9 cellular contexts compared by ENCODE assay signal in genomic region chr2:236585966-236586365, GRCh38. TPM values are rescaled to one million over a fixed set of nuclear protein-coding genes. Genes with fewer than 3 reads are reported as not detected.
"Had no signal": no experiment of that assay in that cellular context is flagged by ENCODE, and none has a peak within 500 bp of the region (broad histone marks: within the 10 kb centered on the region; RNA-seq: fewer than 3 reads in every experiment).

No MANE protein-coding gene starts in this region.

- H3K27ac ChIP-seq: HL-60 had no signal

- H3K4me3 Mint-ChIP-seq: GM23338, HFFc6, IgD-negative memory B cell had no signal

- H3K9me3 ChIP-seq: HAP-1 had no signal

- FAIRE-seq: HepG2 had no signal

- H3K27ac Mint-ChIP-seq: GM23338, HFFc6 had no signal

- H3K36me3 ChIP-seq: HAP-1 had no signal

- H3K4me3 ChIP-seq: GM23338, HAP-1 had no signal

- H3K27me3 Mint-ChIP-seq: IgD-negative memory B cell had no signal

- ATAC-seq: GM23338, HCT116, HepG2 had no signal

- H2AFZ ChIP-seq: GM23338 had no signal

- DNase-seq: H7, HFFc6 had no signal

- H3K4me1 Mint-ChIP-seq: GM23338 had no signal

- H3K4me1 ChIP-seq: HAP-1 had no signal

- H3K4me2 ChIP-seq: GM23338 had no signal

RNA-seq across cellular contexts. Expression of gene ACKR3, which starts 16.3 kb away (rescaled TPM):
- total RNA-seq: HepG2, HT1080 had no signal
- polyA plus RNA-seq: HepG2 had no signal
